In the genomic region with DNA sequence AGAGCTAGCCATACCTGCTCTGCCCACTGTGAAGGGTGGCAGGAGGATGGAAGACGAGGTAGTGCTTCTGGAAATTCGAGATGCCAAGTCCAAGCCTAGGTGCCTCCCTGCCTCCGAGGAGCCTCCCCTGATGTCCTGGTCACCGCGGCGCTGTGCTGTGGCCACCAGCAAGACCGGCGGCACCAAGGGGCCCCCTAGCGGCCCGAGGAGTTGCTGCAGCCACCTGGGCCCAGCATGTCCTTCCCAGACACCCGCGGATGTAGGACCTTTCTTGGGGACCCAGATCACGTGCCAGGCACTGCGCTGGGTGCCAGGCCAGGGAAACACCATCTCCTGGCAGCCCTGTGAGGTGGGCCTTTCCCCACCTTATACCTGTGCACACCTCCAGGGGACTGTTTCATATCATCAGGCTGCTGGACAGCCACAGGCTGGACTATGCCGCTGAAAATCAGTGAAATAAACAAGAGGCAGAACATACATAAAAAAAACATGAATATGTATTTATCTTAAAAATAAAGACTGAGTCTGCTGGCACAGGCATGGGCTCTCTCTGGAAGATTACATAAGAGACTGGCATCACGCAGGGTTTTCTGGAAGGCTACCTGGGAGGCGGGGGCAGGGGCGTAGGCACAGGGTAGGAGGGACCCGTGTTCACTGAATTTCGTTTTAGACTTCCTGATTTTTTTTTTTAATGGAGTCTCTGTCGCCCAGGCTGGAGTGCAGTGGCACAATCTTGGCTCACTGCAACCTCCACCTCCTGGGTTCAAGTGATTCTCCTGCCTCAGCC, we compare ENCODE assay signal across 8 cellular contexts. TPM values are rescaled to one million over a fixed set of nuclear protein-coding genes. Genes with fewer than 3 reads are reported as not detected.
DNase-seq lines count a peak whose midpoint lies in the region; ATAC-seq and TF ChIP-seq lines count a peak whose summit lies in the region.

No MANE protein-coding gene starts in this region.

- H3K36me3 ChIP-seq in thyroid gland, result no peaks in the 10 kb centered on the region

- POLR2A ChIA-PET in RWPE1 (lab: Yijun Ruan, JAX; ENCODE audit: low non-redundant PET), result no interaction called here

- no peaks in the 10 kb centered on the region for H3K27me3 ChIP-seq in thyroid gland

- H3K4me1 ChIP-seq in thyroid gland, result peaks cover 0 to 3% of the 10 kb centered on the region in 2 donors

- DNase-seq in Ammon's horn (ENCODE audit: low spot score) (peak; percentile 82), LHCN-M2 (ENCODE audit: low read depth) (peak; percentile 37), RWPE1 (ENCODE audit: low spot score) (peak; percentile 72), foreskin fibroblast (peak; percentile 57 to 87), nucleus accumbens (lab: John Stamatoyannopoulos, UW) (peak in 51 of 56 donors; percentile 7 to 85 (median 50)), thyroid gland (peak; percentile 78)
- peak; percentile 37 for DNase-seq in activated T-helper 2 cell treated with anti-CD3 and anti-CD28 coated beads, Interferon-gamma antibody, Interleukin-2, Interleukin-4, amounts not matched to agents 10 μg/mL and 5 μg/mL and 100 μg/mL, durations not matched to agents 14 hours and 24 hours and 36 hours (ENCODE audit: low spot score)

- intact Hi-C loops in activated T-helper 2 cell treated with anti-CD3 and anti-CD28 coated beads, Interferon-gamma antibody, Interleukin-2, Interleukin-4, amounts not matched to agents 10 μg/mL and 5 μg/mL and 100 μg/mL, durations not matched to agents 14 hours and 24 hours and 36 hours (cut with micrococcal nuclease), result loop anchor here (1.0 kb wide), 1 partner anchor 111 kb away; no protein-coding TSS in a partner anchor
- intact Hi-C loops in thyroid gland (cut with DNase I), result loop anchor here (1.0 kb wide), 1 partner anchor 111 kb away; no protein-coding TSS in a partner anchor

- H3K4me3 ChIP-seq in foreskin fibroblast (ENCODE audit: low read depth in 1 of 2, low read length in 2 of 2) (no peak overlapping the region), thyroid gland (replicated peaks in 1 of 3) (no peak overlapping the region)

- no peak for TF ChIP-seq POLR2A in thyroid gland (IDR thresholded peaks at IDR 0.05)

- H3K4me1 Mint-ChIP-seq in activated T-helper 2 cell treated with anti-CD3 and anti-CD28 coated beads, Interferon-gamma antibody, Interleukin-2, Interleukin-4, amounts not matched to agents 10 μg/mL and 5 μg/mL and 100 μg/mL, durations not matched to agents 14 hours and 24 hours and 36 hours (ENCODE audit: low read depth), result peaks cover 2% of the 10 kb centered on the region

- CTCF ChIA-PET in RWPE1 (lab: Yijun Ruan, JAX), result interaction anchor here (0.5 to 0.9 kb wide), 8 partner anchors 10 to 163 kb away, joined by 3 to 5 read pairs (median 4); no protein-coding TSS in a partner anchor

- no peak overlapping the region for H3K27ac Mint-ChIP-seq in activated T-helper 2 cell treated with anti-CD3 and anti-CD28 coated beads, Interferon-gamma antibody, Interleukin-2, Interleukin-4, amounts not matched to agents 10 μg/mL and 5 μg/mL and 100 μg/mL, durations not matched to agents 14 hours and 24 hours and 36 hours

- TF ChIP-seq CTCF in RWPE1 (conservative IDR thresholded peaks at IDR 0.05; ENCODE audit: low read depth), result peak; percentile 96
- TF ChIP-seq CTCF in foreskin fibroblast (IDR thresholded peaks at IDR 0.05; ENCODE audit: low read depth, low read length), result peak; percentile 98
- TF ChIP-seq CTCF in thyroid gland (IDR thresholded peaks at IDR 0.05), result peak; percentile 90 to 98 (median 96)

- WGBS in thyroid gland, 2 donors, result 26 to 30% methylated on average over 18 to 19 of the region's 21 CpGs

- H3K4me3 Mint-ChIP-seq in activated T-helper 2 cell treated with anti-CD3 and anti-CD28 coated beads, Interferon-gamma antibody, Interleukin-2, Interleukin-4, amounts not matched to agents 10 μg/mL and 5 μg/mL and 100 μg/mL, durations not matched to agents 14 hours and 24 hours and 36 hours (ENCODE audit: low read depth), result no peak overlapping the region

- peak; percentile 82 for ATAC-seq in GM19395 (IDR thresholded peaks at IDR 0.05; ENCODE audit: unreplicated experiment)

- H3K27ac ChIP-seq in RWPE1 (no peak overlapping the region), thyroid gland (no peak overlapping the region)

- no peaks in the 10 kb centered on the region for H3K9me3 Mint-ChIP-seq in activated T-helper 2 cell treated with anti-CD3 and anti-CD28 coated beads, Interferon-gamma antibody, Interleukin-2, Interleukin-4, amounts not matched to agents 10 μg/mL and 5 μg/mL and 100 μg/mL, durations not matched to agents 14 hours and 24 hours and 36 hours

- H3K36me3 Mint-ChIP-seq in activated T-helper 2 cell treated with anti-CD3 and anti-CD28 coated beads, Interferon-gamma antibody, Interleukin-2, Interleukin-4, amounts not matched to agents 10 μg/mL and 5 μg/mL and 100 μg/mL, durations not matched to agents 14 hours and 24 hours and 36 hours (ENCODE audit: low read depth), result no peaks in the 10 kb centered on the region

- H3K27me3 Mint-ChIP-seq in activated T-helper 2 cell treated with anti-CD3 and anti-CD28 coated beads, Interferon-gamma antibody, Interleukin-2, Interleukin-4, amounts not matched to agents 10 μg/mL and 5 μg/mL and 100 μg/mL, durations not matched to agents 14 hours and 24 hours and 36 hours (ENCODE audit: low read depth), result no peaks in the 10 kb centered on the region

- H3K9me3 ChIP-seq in thyroid gland, result no peaks in the 10 kb centered on the region

RNA-seq across cellular contexts. Expression of a gene that starts 15.9 kb away (rescaled TPM):
- 0.45 and 0.92 TPM in 2 replicates for total RNA-seq in LHCN-M2 (2014; rRNA removed)
- polyA plus RNA-seq in LHCN-M2 (2012), result 1.1 TPM
- not detected in 2 replicates for total RNA-seq in activated T-helper 2 cell treated with anti-CD3 and anti-CD28 coated beads, Interferon-gamma antibody, Interleukin-2, Interleukin-4, amounts not matched to agents 10 μg/mL and 5 μg/mL and 100 μg/mL, durations not matched to agents 14 hours and 24 hours and 36 hours
- total RNA-seq in thyroid gland, result 1 to 10 TPM in 3 of 4 donors, under 1 TPM in 1; 0.98 to 2.7 (median 1.1) TPM

RNA-seq across cellular contexts. Expression of a gene that starts 25.0 kb away (rescaled TPM):
- total RNA-seq in LHCN-M2 (2014; rRNA removed) (1.9 and 2.4 TPM in 2 replicates), thyroid gland (10 to 100 TPM in 3 of 4 donors, 1 to 10 TPM in 1; 8.6 to 28.3 (median 17.3) TPM)
- polyA plus RNA-seq in LHCN-M2 (2012), result 5.3 TPM
- total RNA-seq in activated T-helper 2 cell treated with anti-CD3 and anti-CD28 coated beads, Interferon-gamma antibody, Interleukin-2, Interleukin-4, amounts not matched to agents 10 μg/mL and 5 μg/mL and 100 μg/mL, durations not matched to agents 14 hours and 24 hours and 36 hours, result 7.1 and 7.3 TPM in 2 replicates

RNA-seq across cellular contexts. Expression of a gene that starts 55.1 kb away (rescaled TPM):
- 0.38 and 0.40 TPM in 2 replicates for total RNA-seq in LHCN-M2 (2014; rRNA removed)
- 0.15 TPM for polyA plus RNA-seq in LHCN-M2 (2012)
- total RNA-seq in activated T-helper 2 cell treated with anti-CD3 and anti-CD28 coated beads, Interferon-gamma antibody, Interleukin-2, Interleukin-4, amounts not matched to agents 10 μg/mL and 5 μg/mL and 100 μg/mL, durations not matched to agents 14 hours and 24 hours and 36 hours, result not detected in 2 replicates
- 1 to 10 TPM in 3 of 4 donors, under 1 TPM in 1; 0.54 to 5.2 (median 1.5) TPM for total RNA-seq in thyroid gland
